ENCODE assay signal across 17 cellular contexts in genomic region chr1:197388801-197389200, GRCh38.
DNase-seq lines count a peak whose midpoint lies in the region; ATAC-seq and TF ChIP-seq lines count a peak whose summit lies in the region.
"Had no signal": no experiment of that assay in that cellular context is flagged by ENCODE, and none has a peak within 500 bp of the region (broad histone marks: within the 10 kb centered on the region; RNA-seq: fewer than 3 reads in every experiment).

No MANE protein-coding gene starts in this region.

- H3K36me3 ChIP-seq in upper lobe of left lung (no peaks in the 10 kb centered on the region), Karpas-422 (ENCODE audit: insufficient read depth, low read length) (no peaks in the 10 kb centered on the region)

- H3K9ac ChIP-seq in H9 (ENCODE audit: extremely low read depth, insufficient read length, low read length) (no peak overlapping the region), Karpas-422 (ENCODE audit: low read length) (no peak overlapping the region)

- H3K4me3 ChIP-seq in fibroblast of pulmonary artery (replicated peaks; ENCODE audit: low read depth, low read length) (no peak overlapping the region), upper lobe of left lung (no peak overlapping the region), Karpas-422 (ENCODE audit: low read length) (no peak overlapping the region)

- no peak overlapping the region for H3K14ac ChIP-seq in H9 (ENCODE audit: insufficient read depth, low read length)

- no peak overlapping the region for H3K23ac ChIP-seq in H9 (ENCODE audit: insufficient read length, low read depth, low read length)

- no peak for TF ChIP-seq POLR2A in upper lobe of left lung (IDR thresholded peaks at IDR 0.05)

- H3K27me3 Mint-ChIP-seq in H9 (ENCODE audit: low read depth) = no peaks in the 10 kb centered on the region

- ATAC-seq in upper lobe of left lung (ENCODE audit: low FRiP score in 2 of 2) (no peak), Right ventricle myocardium superior (ENCODE audit: poor library complexity) (no peak)

- DNase-seq in ELR (ENCODE audit: low read depth) = peak; percentile 31
- DNase-seq in NCI-H226 = peak; percentile 51
- peak; percentile 12 for DNase-seq in fibroblast of pulmonary artery (ENCODE audit: low read depth)
- peak; percentile 6 for DNase-seq in renal cortical epithelial cell (ENCODE audit: low read depth)
- no peak for DNase-seq in H9
- DNase-seq in upper lobe of left lung = no peak
- no peak for DNase-seq in Karpas-422
- no peak for DNase-seq in Right ventricle myocardium superior
- DNase-seq: ACHN; C1 segment of cervical spinal cord; Calu3; CD4-positive, alpha-beta T cell; DMS 273 treated with DMSO at 0.1 percent for 48 hours; DMS79; GF-D8 had no signal

- H3K4me3 Mint-ChIP-seq in H9 = no peak overlapping the region
- H3K4me3 Mint-ChIP-seq: B cell; CD4-positive, alpha-beta T cell had no signal

- no peak overlapping the region for H4K91ac ChIP-seq in H9 (ENCODE audit: insufficient read length, low read depth, low read length)

- no peaks in the 10 kb centered on the region for H3K23me2 ChIP-seq in H9 (ENCODE audit: insufficient read length, low read depth, low read length, poor library complexity, severe bottlenecking)

- no peak overlapping the region for H4K5ac ChIP-seq in H9 (ENCODE audit: insufficient read length, low read depth, low read length)

- H3K4me1 ChIP-seq in H9 (ENCODE audit: insufficient read depth, low read length) (no peaks in the 10 kb centered on the region; the same call in 1 of the 2 replicates), upper lobe of left lung (no peaks in the 10 kb centered on the region), Karpas-422 (ENCODE audit: low read length) (peaks cover 4% of the 10 kb centered on the region; the same call in 1 of the 2 replicates)

- no peak overlapping the region; a peak in 1 of 7 replicates for H3K27ac Mint-ChIP-seq in H9
- H3K27ac Mint-ChIP-seq: B cell had no signal

- no peak overlapping the region for H2BK15ac ChIP-seq in H9 (ENCODE audit: low read depth, low read length)

- no CpG with 5 or more reads among the region's 1 CpG for WGBS in H9 (ENCODE audit: extremely low coverage, insufficient read length, low lambda C conversion rate)
- WGBS in upper lobe of left lung, 2 donors = 93 to 97% methylated on average over 1 of the region's 1 CpG

- H4K20me1 ChIP-seq in H9 (ENCODE audit: control insufficient read depth, insufficient read depth, insufficient read length) (no peaks in the 10 kb centered on the region), Karpas-422 (ENCODE audit: insufficient read depth, low read depth, low read length) (no peaks in the 10 kb centered on the region)

- H3K9me2 ChIP-seq in Karpas-422 (replicated peaks; ENCODE audit: insufficient read depth, low read length) = no peaks in the 10 kb centered on the region; the same call in 1 of the 2 replicates

- no peaks in the 10 kb centered on the region for H3K36me3 Mint-ChIP-seq in H9 (ENCODE audit: insufficient read depth in 1 of 3, low read depth in 3 of 3)

- H3K79me2 ChIP-seq in H9 (ENCODE audit: insufficient read depth, low read length) (peaks cover 2% of the 10 kb centered on the region; the same call in 1 of the 2 replicates), Karpas-422 (ENCODE audit: low read length) (no peaks in the 10 kb centered on the region)

- H3K9me3 Mint-ChIP-seq in H9 = no peaks in the 10 kb centered on the region
- H3K9me3 Mint-ChIP-seq: CD4-positive, alpha-beta T cell had no signal

- H3K27ac ChIP-seq in H9 (ENCODE audit: insufficient read length, low read depth, low read length) = no peak overlapping the region
- no peak overlapping the region for H3K27ac ChIP-seq in upper lobe of left lung
- no peak overlapping the region for H3K27ac ChIP-seq in Karpas-422 (ENCODE audit: low read length)
- H3K27ac ChIP-seq: HL-60 had no signal

- H2AK5ac ChIP-seq in H9 (ENCODE audit: insufficient read length, low read length) = no peak overlapping the region

- H3K79me1 ChIP-seq in H9 (ENCODE audit: insufficient read depth, low read depth, low read length, poor library complexity, severe bottlenecking) = no peaks in the 10 kb centered on the region

- TF ChIP-seq EP300 in upper lobe of left lung (IDR thresholded peaks at IDR 0.05) = no peak

- no peak overlapping the region for H3T11ph ChIP-seq in H9 (ENCODE audit: low read length)

- H2BK120ac ChIP-seq in H9 (ENCODE audit: low read depth, low read length, poor library complexity, severe bottlenecking) = no peak overlapping the region

- H3K9me3 ChIP-seq in H9 (ENCODE audit: control insufficient read depth, low read depth, low read length) (no peaks in the 10 kb centered on the region), upper lobe of left lung (no peaks in the 10 kb centered on the region), Karpas-422 (ENCODE audit: low read length) (no peaks in the 10 kb centered on the region)

- H2AFZ ChIP-seq in H9 (ENCODE audit: low read length) (no peak overlapping the region), Karpas-422 (ENCODE audit: low read length) (no peak overlapping the region)

- 0 out of 4 replicates have a peak, but pooled peaks cover 0 to 5% of the 10 kb centered on the region in 2 experiments for H3K4me1 Mint-ChIP-seq in H9
- H3K4me1 Mint-ChIP-seq: B cell had no signal

- intact Hi-C loops in Right ventricle myocardium superior (cut with DNase I) = no loop called here

- H3K4me2 ChIP-seq in H9 (ENCODE audit: insufficient read depth, insufficient read length, low read length) (no peak overlapping the region), Karpas-422 (ENCODE audit: low read depth, low read length, poor library complexity, severe bottlenecking) (no peak overlapping the region)

- H3K27me3 ChIP-seq in H9 (ENCODE audit: insufficient read depth, low read length) = no peaks in the 10 kb centered on the region
- H3K27me3 ChIP-seq in upper lobe of left lung = no peaks in the 10 kb centered on the region
- H3K27me3 ChIP-seq in Karpas-422 (ENCODE audit: low read length) = no peaks in the 10 kb centered on the region

- no peak overlapping the region for H3K18ac ChIP-seq in H9 (ENCODE audit: insufficient read length, low read depth, low read length)

- H4K8ac ChIP-seq in H9 (replicated peaks; ENCODE audit: insufficient read length, low read depth, low read length) = no peak overlapping the region

- no peak overlapping the region for H3K4ac ChIP-seq in H9 (ENCODE audit: low read depth, low read length)

- no peak overlapping the region for H3K56ac ChIP-seq in H9 (ENCODE audit: insufficient read length, low read depth, low read length)

- H2BK20ac ChIP-seq in H9 (ENCODE audit: low read depth, low read length, poor library complexity, severe bottlenecking) = no peak overlapping the region

- H2BK5ac ChIP-seq in H9 (ENCODE audit: insufficient read length, low read length) = no peak overlapping the region

- H2BK12ac ChIP-seq in H9 (ENCODE audit: insufficient read length, low read depth, low read length) = no peak overlapping the region

- TF ChIP-seq CTCF in fibroblast of pulmonary artery (IDR thresholded peaks at IDR 0.05; ENCODE audit: low read length, missing control alignments) = no peak
- TF ChIP-seq CTCF in H9 (conservative IDR thresholded peaks at IDR 0.05) = no peak
- no peak for TF ChIP-seq CTCF in upper lobe of left lung (IDR thresholded peaks at IDR 0.05)

Comparison
In these comparisons a context has a peak if more than half of its experiments do, and no peak if none do; other contexts are left out.
1. DNase-seq: peak in ELR (single experiment), NCI-H226 (single experiment), fibroblast of pulmonary artery (single experiment) and renal cortical epithelial cell (single experiment); none in H9 (single experiment), upper lobe of left lung (0 of 2), Karpas-422 (single experiment) and Right ventricle myocardium superior (single experiment).